In genomic region chr1:19312782-19313635, GRCh38 we compare ENCODE assay signal across 8 cellular contexts. TPM values are rescaled to one million over a fixed set of nuclear protein-coding genes. Genes with fewer than 3 reads are reported as not detected.
A peak's percentile ranks its signal among the peaks of the same experiment; 100 is the strongest.
DNase-seq lines count a peak whose midpoint lies in the region; ATAC-seq and TF ChIP-seq lines count a peak whose summit lies in the region.

No MANE protein-coding gene starts in this region.

- intact Hi-C loops in heart right ventricle (cut with DNase I) (no loop called here), left ventricle myocardium superior (cut with micrococcal nuclease) (no loop called here), breast epithelium (cut with DNase I; ENCODE audit: low total_unique reads) (no loop called here), upper lobe of right lung (cut with DNase I) (no loop called here)

- H3K4me1 ChIP-seq in heart right ventricle (peaks cover 9 to 59% (median 27%) of the 10 kb centered on the region in 9 donors), HUES48 (ENCODE audit: control insufficient read depth, insufficient read depth, low read length) (0 out of 2 replicates have a peak, but pooled peaks cover 6% of the 10 kb centered on the region), breast epithelium (peaks cover 5 to 6% of the 10 kb centered on the region in 2 donors), mesodermal cell (ENCODE audit: control insufficient read depth, insufficient read depth, low read length, poor library complexity, severe bottlenecking) (peaks cover 21% of the 10 kb centered on the region), upper lobe of right lung (peaks cover 15% of the 10 kb centered on the region)

- peak overlapping the region; percentile 72 for H3K9ac ChIP-seq in HUES48 (ENCODE audit: low read depth, low read length)

- no peak for TF ChIP-seq CTCF in heart right ventricle (IDR thresholded peaks at IDR 0.05)
- no peak for TF ChIP-seq CTCF in breast epithelium (IDR thresholded peaks at IDR 0.05)
- no peak for TF ChIP-seq CTCF in upper lobe of right lung (IDR thresholded peaks at IDR 0.05)

- WGBS in heart right ventricle, 2 donors = 37 to 41% methylated on average over 20 of the region's 20 CpGs
- 57 to 61% methylated on average over 13 to 20 of the region's 20 CpGs for WGBS in mesodermal cell (ENCODE audit: insufficient coverage in 2 of 2), 2 experiments

- H3K4me3 ChIP-seq in heart right ventricle (peak overlapping the region; percentile 63 to 99 (median 81)), HUES48 (ENCODE audit: low read depth, low read length) (peak overlapping the region; percentile 87), breast epithelium (peak overlapping the region; percentile 81 to 96 (median 92)), mesodermal cell (ENCODE audit: extremely low read depth, insufficient read depth, low read length, poor library complexity, severe bottlenecking) (peak overlapping the region; percentile 84), upper lobe of right lung (peak overlapping the region; percentile 97)

- H3K9me3 ChIP-seq in heart right ventricle (no peaks in the 10 kb centered on the region), HUES48 (ENCODE audit: control insufficient read depth, insufficient read depth, low read length) (no peaks in the 10 kb centered on the region), breast epithelium (no peaks in the 10 kb centered on the region), mesodermal cell (ENCODE audit: control insufficient read depth, low read length) (no peaks in the 10 kb centered on the region), upper lobe of right lung (no peaks in the 10 kb centered on the region)

- no peak for TF ChIP-seq POLR2A in breast epithelium (IDR thresholded peaks at IDR 0.05)

- H3K27me3 ChIP-seq in heart right ventricle = no peaks in the 10 kb centered on the region
- peaks cover 9% of the 10 kb centered on the region for H3K27me3 ChIP-seq in HUES48 (ENCODE audit: control insufficient read depth, insufficient read depth, low read length)
- H3K27me3 ChIP-seq in breast epithelium = no peaks in the 10 kb centered on the region
- H3K27me3 ChIP-seq in upper lobe of right lung = no peaks in the 10 kb centered on the region

- H3K36me3 ChIP-seq in heart right ventricle (peaks cover 0 to 20% (median 4%) of the 10 kb centered on the region in 9 donors), HUES48 (ENCODE audit: control insufficient read depth, insufficient read depth, low read length) (peaks cover 19% of the 10 kb centered on the region), breast epithelium (no peaks in the 10 kb centered on the region), mesodermal cell (ENCODE audit: control insufficient read depth, insufficient read depth, low read length) (peaks cover 34% of the 10 kb centered on the region), upper lobe of right lung (peaks cover 12% of the 10 kb centered on the region)

- H3K27ac ChIP-seq in heart right ventricle (peak overlapping the region in 9 of 10 donors; percentile 65 to 93 (median 89)), HUES48 (ENCODE audit: low read depth, low read length) (peak overlapping the region; percentile 57), breast epithelium (peak overlapping the region; percentile 88 to 93), mesodermal cell (ENCODE audit: low read depth, low read length, severe bottlenecking) (peak overlapping the region; percentile 77), upper lobe of right lung (peak overlapping the region; percentile 92)

- DNase-seq in heart right ventricle (no peak), left ventricle myocardium superior (no peak), breast epithelium (ENCODE audit: low spot score in 2 of 2) (no peak), upper lobe of right lung (no peak), HT-29 (ENCODE audit: low spot score) (no peak), ecto neural progenitor cell (ENCODE audit: low spot score) (no peak)

- ATAC-seq in heart right ventricle (no peak), left ventricle myocardium superior (no peak), upper lobe of right lung (no peak)

RNA-seq across cellular contexts. Expression of gene SLC66A1, which starts 0.9 kb away (rescaled TPM):
- total RNA-seq in heart right ventricle = 1 to 10 TPM; 4.2 to 7.8 (median 6.5) TPM
- polyA plus RNA-seq in heart right ventricle = 10 to 100 TPM; 16.9 to 18.0 TPM
- 7.5 TPM for total RNA-seq in left ventricle myocardium superior
- total RNA-seq in breast epithelium = 10 to 100 TPM in 2 of 3 donors, 1 to 10 TPM in 1; 6.2 to 13.9 (median 13.1) TPM
- 24.9 TPM for polyA plus RNA-seq in mesodermal cell (2013, experiment 1 of 2)
- 18.9 TPM for polyA plus RNA-seq in mesodermal cell (2013, experiment 2 of 2)
- total RNA-seq in upper lobe of right lung = 20.9 TPM
- total RNA-seq in HT-29 (2014; rRNA removed; shearing (Covaris generic)) = 27.2 and 27.9 TPM in 2 replicates

RNA-seq across cellular contexts. Expression of gene AKR7A2, which starts 1.1 kb away (rescaled TPM):
- 10 to 100 TPM; 30.6 to 48.5 (median 43.3) TPM for total RNA-seq in heart right ventricle
- polyA plus RNA-seq in heart right ventricle = 10 to 100 TPM in 1 of 2 donors, 1 to 10 TPM in 1; 6.8 to 26.2 TPM
- 48.7 TPM for total RNA-seq in left ventricle myocardium superior
- 100 to 1,000 TPM in 1 of 3 donors, 10 to 100 TPM in 2; 65.9 to 116 (median 80.5) TPM for total RNA-seq in breast epithelium
- polyA plus RNA-seq in mesodermal cell (2013, experiment 1 of 2) = 58.7 TPM
- 49.3 TPM for polyA plus RNA-seq in mesodermal cell (2013, experiment 2 of 2)
- total RNA-seq in upper lobe of right lung = 39.1 TPM
- 202 and 211 TPM in 2 replicates for total RNA-seq in HT-29 (2014; rRNA removed; shearing (Covaris generic))

RNA-seq across cellular contexts. Expression of gene AKR7A3, which starts 24.4 kb away (rescaled TPM):
- total RNA-seq in heart right ventricle (under 1 TPM in 8 of 10 donors, not detected in 2; 0.13 to 0.42 (median 0.24) TPM), left ventricle myocardium superior (0.20 TPM), breast epithelium (1 to 10 TPM; 1.4 to 7.9 (median 5.1) TPM), upper lobe of right lung (0.43 TPM)
- under 1 TPM; 0.22 to 0.66 TPM for polyA plus RNA-seq in heart right ventricle
- polyA plus RNA-seq in mesodermal cell (2013, experiment 1 of 2) = 0.70 TPM
- 0.91 TPM for polyA plus RNA-seq in mesodermal cell (2013, experiment 2 of 2)
- 136 and 142 TPM in 2 replicates for total RNA-seq in HT-29 (2014; rRNA removed; shearing (Covaris generic))

Comparison
In these comparisons a context has a peak if more than half of its experiments do, and no peak if none do; other contexts are left out.
1. RNA of gene AKR7A3, which starts 24.4 kb away (total RNA-seq): 136 to 142 TPM in HT-29; 1.4 to 7.9 TPM in breast epithelium, 0.43 TPM in upper lobe of right lung (single experiment), 0.13 to 0.42 TPM in heart right ventricle and 0.20 TPM in left ventricle myocardium superior (single experiment); every median in the first group is over 10 times any median in the second.
2. Peak in every context shown above with its lines, with median percentiles within 50 percentile points of each other: H3K27ac ChIP-seq and H3K4me3 ChIP-seq.